Comparison of ENCODE assay signal across 23 cellular contexts in the genomic region with DNA sequence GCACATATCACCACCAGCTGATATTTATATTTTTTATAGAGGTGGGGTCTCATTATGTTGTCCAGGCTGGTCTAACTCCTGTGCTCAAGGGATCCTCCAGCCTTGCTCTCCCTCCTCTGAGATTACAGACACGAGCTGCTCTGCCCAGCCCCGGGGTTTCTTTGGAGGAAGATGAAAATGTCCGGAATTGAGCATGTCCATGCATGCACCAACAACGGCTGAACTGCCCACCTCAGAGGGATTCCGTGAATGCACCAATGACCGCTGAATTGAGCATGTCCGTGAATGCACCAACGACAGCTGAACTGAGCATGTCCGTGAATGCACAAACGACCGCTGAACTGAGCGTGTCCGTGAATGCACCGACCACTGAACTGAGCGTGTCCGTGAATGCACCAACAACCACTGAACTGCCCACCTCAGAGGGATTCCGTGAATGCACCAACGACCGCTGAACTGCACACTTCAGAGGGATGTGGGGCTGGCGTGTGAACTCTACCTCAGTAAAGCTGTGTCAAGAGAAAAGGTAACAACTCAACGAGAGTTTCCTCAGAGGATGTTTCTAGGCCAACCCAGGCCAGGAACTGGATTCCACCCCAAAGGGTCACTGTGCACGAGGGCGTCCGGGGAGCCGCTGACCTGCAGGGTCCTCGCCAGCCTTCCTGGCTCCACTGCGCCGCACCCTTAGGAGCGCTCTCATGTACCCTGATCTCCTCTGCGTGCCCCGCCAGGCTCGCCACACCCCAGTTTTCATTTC.
"Had no signal": no experiment of that assay in that cellular context is flagged by ENCODE, and none has a peak within 500 bp of the region (broad histone marks: within the 10 kb centered on the region; RNA-seq: fewer than 3 reads in every experiment).

No MANE protein-coding gene starts in this region.

- H3K4me1 Mint-ChIP-seq: activated CD4-positive, alpha-beta T cell treated with anti-CD3 and anti-CD28 coated beads, Interleukin-2, amount 10 ng/mL, durations not matched to agents 7 days and 5 days; central memory CD8-positive, alpha-beta T cell; neural progenitor cell had no signal

- H2AFZ ChIP-seq: neural progenitor cell had no signal

- ATAC-seq: activated CD8-positive, alpha-beta T cell treated with anti-CD3 and anti-CD28 coated beads for 36 hours; activated T-cell treated with anti-CD3 and anti-CD28 coated beads, Interleukin-2, amount 50 U/mL, for 72 hours; foreskin keratinocyte; naive thymus-derived CD8-positive, alpha-beta T cell; right lobe of liver; stimulated activated naive B cell treated with anti-CD40 and anti-IgM and Interleukin-4, amounts not matched to agents 10 μg/mL and 1 μg/mL and 100 μg/mL, for 72 hours had no signal

- H3K4me2 ChIP-seq: neural progenitor cell had no signal

- H3K27me3 ChIP-seq: esophagus muscularis mucosa, neural progenitor cell, right lobe of liver, stomach had no signal

- H3K9me3 ChIP-seq: breast epithelium, esophagus muscularis mucosa, right lobe of liver, stomach, tibial artery had no signal

- H3K4me3 Mint-ChIP-seq: activated CD4-positive, alpha-beta T cell treated with anti-CD3 and anti-CD28 coated beads, Interleukin-2, amount 10 ng/mL, durations not matched to agents 7 days and 5 days; activated CD8-positive, alpha-beta T cell treated with anti-CD3 and anti-CD28 coated beads for 36 hours; activated naive CD4-positive, alpha-beta T cell treated with anti-CD3 and anti-CD28 coated beads for 36 hours; activated T-cell treated with anti-CD3 and anti-CD28 coated beads, Interleukin-2, amount 50 U/mL, for 72 hours; central memory CD8-positive, alpha-beta T cell; memory B cell; naive thymus-derived CD8-positive, alpha-beta T cell; neural progenitor cell; stimulated activated naive B cell treated with anti-CD40 and anti-IgM and Interleukin-4, amounts not matched to agents 10 μg/mL and 1 μg/mL and 100 μg/mL, for 72 hours had no signal

- H3K9ac ChIP-seq: neural progenitor cell had no signal

- H3K36me3 Mint-ChIP-seq: memory B cell; naive thymus-derived CD8-positive, alpha-beta T cell; stimulated activated naive B cell treated with anti-CD40 and anti-IgM and Interleukin-4, amounts not matched to agents 10 μg/mL and 1 μg/mL and 100 μg/mL, for 72 hours had no signal

- H3K27ac ChIP-seq: breast epithelium, esophagus muscularis mucosa, foreskin keratinocyte, neural progenitor cell, right lobe of liver, stomach, tibial artery, WERI-Rb-1 had no signal

- H3K36me3 ChIP-seq: breast epithelium, esophagus muscularis mucosa, neural progenitor cell, right lobe of liver, stomach, tibial artery, WERI-Rb-1 had no signal

- H3K9me3 Mint-ChIP-seq: activated CD4-positive, alpha-beta T cell treated with anti-CD3 and anti-CD28 coated beads, Interleukin-2, amount 10 ng/mL, durations not matched to agents 7 days and 5 days; activated CD8-positive, alpha-beta T cell treated with anti-CD3 and anti-CD28 coated beads for 36 hours; activated naive CD4-positive, alpha-beta T cell treated with anti-CD3 and anti-CD28 coated beads for 36 hours; activated T-cell treated with anti-CD3 and anti-CD28 coated beads, Interleukin-2, amount 50 U/mL, for 72 hours; central memory CD8-positive, alpha-beta T cell; memory B cell; naive thymus-derived CD8-positive, alpha-beta T cell; stimulated activated naive B cell treated with anti-CD40 and anti-IgM and Interleukin-4, amounts not matched to agents 10 μg/mL and 1 μg/mL and 100 μg/mL, for 72 hours had no signal

- H3K4me3 ChIP-seq: breast epithelium, esophagus muscularis mucosa, neural progenitor cell, right lobe of liver, stomach, tibial artery had no signal

- H3K27ac Mint-ChIP-seq: activated CD4-positive, alpha-beta T cell treated with anti-CD3 and anti-CD28 coated beads, Interleukin-2, amount 10 ng/mL, durations not matched to agents 7 days and 5 days; activated CD8-positive, alpha-beta T cell treated with anti-CD3 and anti-CD28 coated beads for 36 hours; activated naive CD4-positive, alpha-beta T cell treated with anti-CD3 and anti-CD28 coated beads for 36 hours; activated T-cell treated with anti-CD3 and anti-CD28 coated beads, Interleukin-2, amount 50 U/mL, for 72 hours; memory B cell; naive thymus-derived CD8-positive, alpha-beta T cell; neural progenitor cell; stimulated activated naive B cell treated with anti-CD40 and anti-IgM and Interleukin-4, amounts not matched to agents 10 μg/mL and 1 μg/mL and 100 μg/mL, for 72 hours had no signal

- H3K4me1 ChIP-seq: foreskin keratinocyte, neural progenitor cell, tibial artery had no signal

- DNase-seq: activated CD4-positive, alpha-beta T cell treated with anti-CD3 and anti-CD28 coated beads, Interleukin-2, amount 10 ng/mL, durations not matched to agents 7 days and 5 days; activated CD4-positive, CD25-positive, alpha-beta regulatory T cell treated with anti-CD3 and anti-CD28 coated beads, Interleukin-2, amount 50 U/mL, for 72 hours; activated CD8-positive, alpha-beta T cell treated with anti-CD3 and anti-CD28 coated beads for 36 hours; activated naive CD4-positive, alpha-beta T cell treated with anti-CD3 and anti-CD28 coated beads for 36 hours; activated T-cell treated with anti-CD3 and anti-CD28 coated beads, Interleukin-2, amount 50 U/mL, for 72 hours; amniotic stem cell; dermis blood vessel endothelial cell; effector CD4-positive, alpha-beta T cell; foreskin keratinocyte; small intestine; stimulated activated CD4-positive, alpha-beta T cell treated with anti-CD3 and anti-CD28 coated beads, Interleukin-2, amount 100 ng/mL, for 24 hours; stimulated activated naive B cell treated with anti-CD40 and anti-IgM and Interleukin-4, amounts not matched to agents 10 μg/mL and 1 μg/mL and 100 μg/mL, for 72 hours; stomach; T-helper 1 cell; WERI-Rb-1 had no signal
